9 cellular contexts compared by ENCODE assay signal in the genomic region with DNA sequence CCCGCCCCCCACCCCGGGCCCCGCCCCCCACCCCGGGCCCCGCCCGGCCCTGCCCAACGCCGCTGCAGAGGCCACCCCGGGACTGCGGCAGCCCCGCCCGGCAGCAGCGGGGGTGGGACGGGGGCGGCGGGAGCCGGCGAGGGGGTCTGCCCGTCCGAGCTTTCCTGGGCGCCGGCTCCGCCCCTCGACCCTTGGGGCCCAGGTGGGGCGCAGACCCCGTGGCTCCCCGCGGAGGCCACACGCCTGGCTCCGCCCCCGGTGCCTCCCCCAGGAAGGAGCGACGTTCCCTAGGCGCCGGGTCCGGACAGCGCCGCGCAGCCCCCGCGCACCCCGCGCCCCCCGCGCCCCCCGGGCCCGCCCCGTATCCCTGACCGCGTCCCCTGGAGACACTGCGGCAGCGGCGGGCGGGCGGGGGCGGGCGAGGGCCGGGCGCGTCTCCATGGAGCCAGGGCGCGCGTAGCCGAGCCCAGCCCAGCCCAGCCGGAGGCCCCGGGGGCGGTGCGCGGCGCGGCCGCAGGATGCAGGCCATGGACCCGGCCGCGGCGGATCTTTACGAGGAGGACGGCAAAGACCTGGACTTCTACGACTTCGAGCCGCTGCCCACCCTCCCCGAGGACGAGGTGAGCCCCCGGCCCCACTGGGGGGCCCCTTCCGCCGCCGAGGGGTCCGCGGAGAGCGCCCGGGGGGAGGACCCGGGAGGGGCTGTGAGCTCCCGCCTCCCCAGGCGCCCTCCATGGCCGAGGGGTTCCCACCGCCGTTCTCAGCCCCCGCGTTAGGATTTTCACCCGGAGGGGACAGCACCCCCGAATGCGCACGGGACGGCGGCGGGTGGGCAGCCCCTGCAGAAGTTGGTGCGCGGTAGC. TPM values are rescaled to one million over a fixed set of nuclear protein-coding genes. Genes with fewer than 3 reads are reported as not detected.
DNase-seq lines count a peak whose midpoint lies in the region; ATAC-seq, FAIRE-seq and TF ChIP-seq lines count a peak whose summit lies in the region.
"Had no signal": no experiment of that assay in that cellular context is flagged by ENCODE, and none has a peak within 500 bp of the region (broad histone marks: within the 10 kb centered on the region; RNA-seq: fewer than 3 reads in every experiment).

A gene with protein sequence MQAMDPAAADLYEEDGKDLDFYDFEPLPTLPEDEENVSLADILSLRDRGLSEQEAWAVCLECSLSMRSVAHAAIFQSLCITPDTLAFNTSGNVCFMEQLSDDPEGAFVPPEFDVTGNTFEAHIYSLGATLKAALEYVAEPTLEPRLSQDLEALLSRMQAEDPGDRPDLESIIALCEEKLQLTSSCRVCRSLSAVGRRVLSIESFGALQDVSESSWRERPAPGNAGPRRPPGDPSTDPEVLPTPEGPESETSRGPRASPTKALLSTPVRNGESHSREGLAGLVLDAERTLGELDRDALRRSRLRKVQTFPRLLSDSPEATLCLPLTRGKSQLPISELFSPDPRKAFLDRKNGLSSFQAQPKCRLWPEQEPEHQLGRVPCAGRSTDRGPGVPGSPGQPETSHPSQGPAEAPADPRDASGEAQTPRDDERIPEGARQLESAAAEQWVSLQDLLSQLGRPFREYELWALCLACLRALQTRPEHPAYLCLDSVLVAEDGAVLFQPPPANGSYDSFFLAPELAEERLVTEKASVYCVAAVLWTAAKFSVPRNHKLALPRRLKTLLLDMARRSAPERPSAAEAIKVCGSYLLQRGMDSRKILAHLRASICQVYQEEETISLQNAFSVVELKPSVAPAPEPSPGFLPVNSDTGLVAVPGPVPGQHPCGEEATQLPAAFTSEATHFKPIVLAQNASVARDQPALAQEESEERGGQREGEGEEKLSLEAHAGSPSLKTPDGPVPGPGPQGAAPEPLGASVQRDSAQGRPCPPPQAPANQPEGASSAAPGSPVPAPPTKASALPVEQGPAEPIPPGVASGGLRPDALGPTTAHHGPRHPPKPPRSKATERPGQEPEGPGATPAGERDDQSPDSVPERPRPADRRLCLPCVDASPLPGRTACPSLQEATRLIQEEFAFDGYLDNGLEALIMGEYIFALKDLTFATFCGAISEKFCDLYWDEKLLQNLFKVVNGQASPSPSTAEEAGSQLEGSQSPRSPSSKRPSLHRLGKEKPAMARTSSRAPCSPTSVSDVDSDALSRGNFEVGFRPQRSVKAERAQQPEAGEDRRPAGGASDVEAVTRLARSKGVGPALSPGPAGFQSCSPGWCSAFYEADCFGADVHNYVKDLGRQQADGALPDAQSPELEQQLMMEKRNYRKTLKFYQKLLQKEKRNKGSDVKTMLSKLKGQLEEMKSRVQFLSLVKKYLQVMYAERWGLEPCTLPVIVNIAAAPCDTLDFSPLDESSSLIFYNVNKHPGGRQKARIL (N-terminal part only) (plus strand): TSS at position 270 of the 863 bp plus-strand sequence. CDS start 249 bp downstream, at position 519.

- peaks cover 6% of the 10 kb centered on the region for H3K4me1 Mint-ChIP-seq in central memory CD8-positive, alpha-beta T cell

- H3K36me3 ChIP-seq in BJ (ENCODE audit: control insufficient read depth, insufficient read depth, low read length) (no peaks in the 10 kb centered on the region), thoracic aorta (no peaks in the 10 kb centered on the region)

- no peak for TF ChIP-seq CTCF in BJ (IDR thresholded peaks at IDR 0.05; ENCODE audit: insufficient read depth, low read depth, low read length)
- no peak for TF ChIP-seq CTCF in thoracic aorta (IDR thresholded peaks at IDR 0.05)

- peaks cover 18% of the 10 kb centered on the region for H3K27me3 Mint-ChIP-seq in central memory CD8-positive, alpha-beta T cell

- H3K36me3 Mint-ChIP-seq in central memory CD8-positive, alpha-beta T cell (ENCODE audit: insufficient read depth): no peaks in the 10 kb centered on the region

- peaks cover 10 to 12% of the 10 kb centered on the region in 2 donors for H3K4me1 ChIP-seq in thoracic aorta (ENCODE audit: control insufficient read depth in 1 of 2, low read depth in 2 of 2)

- H3K27ac ChIP-seq in thoracic aorta: no peak within 1 kb of the TSS

- H3K27me3 ChIP-seq in BJ (ENCODE audit: control insufficient read depth, insufficient read depth, low read length) (no peaks in the 10 kb centered on the region), thoracic aorta (replicated peaks; ENCODE audit: insufficient read depth) (peaks cover 5% of the 10 kb centered on the region)

- no peaks in the 10 kb centered on the region for H3K9me3 Mint-ChIP-seq in central memory CD8-positive, alpha-beta T cell

- peak within 1 kb of the TSS; percentile 72 for H3K4me3 ChIP-seq in BJ (ENCODE audit: low read depth, low read length)
- peak within 1 kb of the TSS; percentile 69 for H3K4me3 ChIP-seq in thoracic aorta

- FAIRE-seq in HTR-8/SVneo (lab: Jason Lieb, UNC): no peak
- FAIRE-seq: endometrium had no signal

- CTCF ChIA-PET in BJ (lab: Yijun Ruan, JAX): no interaction called here

- no peak within 1 kb of the TSS for H3K27ac Mint-ChIP-seq in central memory CD8-positive, alpha-beta T cell (ENCODE audit: low read depth)

- no peak for DNase-seq in BJ (ENCODE audit: low read depth)
- peak; percentile 58 for DNase-seq in HTR-8/SVneo (ENCODE audit: insufficient read length, low spot score)
- no peak for DNase-seq in central memory CD8-positive, alpha-beta T cell (ENCODE audit: low spot score in 2 of 2)
- no peak for DNase-seq in left lobe of liver (ENCODE audit: low spot score)
- DNase-seq in thoracic aorta (ENCODE audit: low spot score): no peak
- DNase-seq in effector CD4-positive, alpha-beta T cell: no peak

- no peak for TF ChIP-seq POLR2A in GM18505 (IDR thresholded peaks at IDR 0.05; ENCODE audit: borderline replicate concordance, extremely low read depth, insufficient read depth, insufficient read length)

- no peaks in the 10 kb centered on the region for H3K9me3 ChIP-seq in thoracic aorta

- ATAC-seq in central memory CD8-positive, alpha-beta T cell (replicated peaks; ENCODE audit: extremely low read depth, poor library complexity, severe bottlenecking): peak; percentile 61
- peak; percentile 39 for ATAC-seq in left lobe of liver
- no peak for ATAC-seq in thoracic aorta (ENCODE audit: insufficient number of reproducible peaks, low FRiP score, low read depth)
- ATAC-seq in GM18505 (IDR thresholded peaks at IDR 0.05; ENCODE audit: unreplicated experiment): no peak
- no peak for ATAC-seq in HG03439 (IDR thresholded peaks at IDR 0.05; ENCODE audit: unreplicated experiment)

- POLR2A ChIA-PET in BJ (lab: Charles Lee): no interaction called here

- peak within 1 kb of the TSS; percentile 61 for H3K4me3 Mint-ChIP-seq in central memory CD8-positive, alpha-beta T cell

RNA-seq across cellular contexts. Expression of the gene that starts here (rescaled TPM):
- 1.0 and 1.1 TPM in 2 replicates for polyA plus RNA-seq in BJ (2011; rRNA removed)
- polyA minus RNA-seq in BJ (2011; rRNA and poly(A)+ RNA removed): 0.24 and 0.41 TPM in 2 replicates
- 8.5 TPM for total RNA-seq in left lobe of liver
- under 1 TPM; 0.14 to 0.95 TPM for total RNA-seq in thoracic aorta

Comparison
In these comparisons a context has a peak if more than half of its experiments do, and no peak if none do; other contexts are left out.
1. ATAC-seq: peak in central memory CD8-positive, alpha-beta T cell (single experiment) and left lobe of liver (single experiment); none in thoracic aorta (single experiment), GM18505 (single experiment) and HG03439 (single experiment).